In the genomic region with DNA sequence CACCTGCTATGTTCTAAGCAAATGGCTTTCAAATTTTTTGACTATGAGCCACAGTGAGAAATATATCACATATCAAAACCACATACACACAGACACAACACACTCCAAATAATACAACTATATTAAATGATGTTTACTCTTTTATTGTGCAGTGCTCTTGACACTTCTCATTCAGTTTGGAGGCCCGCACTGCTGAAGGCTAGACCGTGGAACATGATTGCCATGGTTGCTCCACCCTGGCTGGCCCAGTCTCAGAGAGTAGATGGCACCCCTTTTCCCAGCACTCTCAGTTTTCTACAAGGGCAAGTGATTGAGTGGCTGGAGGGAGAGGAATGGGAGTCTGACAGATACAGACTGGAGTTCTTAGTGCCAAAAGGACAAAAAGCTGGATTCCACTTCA, we compare ENCODE assay signal across 1 cellular context.
TF ChIP-seq lines count a peak whose summit lies in the region.

No MANE protein-coding gene starts in this region.

TF ChIP-seq in GM12878, 131 proteins besides CTCF, POLR2A, EP300 and RAD21 (continued from another document):
- TF ChIP-seq CREM (IDR thresholded peaks at IDR 0.05; ENCODE audit: low read depth): no peak
- no peak for TF ChIP-seq RB1 (IDR thresholded peaks at IDR 0.05; ENCODE audit: borderline replicate concordance)
- no peak for TF ChIP-seq HDGF (IDR thresholded peaks at IDR 0.05)
- no peak for TF ChIP-seq SMAD5 (IDR thresholded peaks at IDR 0.05; ENCODE audit: low read depth)
- no peak for TF ChIP-seq YBX1 (IDR thresholded peaks at IDR 0.05)
